ENCODE assay signal across 17 cellular contexts in the genomic region with DNA sequence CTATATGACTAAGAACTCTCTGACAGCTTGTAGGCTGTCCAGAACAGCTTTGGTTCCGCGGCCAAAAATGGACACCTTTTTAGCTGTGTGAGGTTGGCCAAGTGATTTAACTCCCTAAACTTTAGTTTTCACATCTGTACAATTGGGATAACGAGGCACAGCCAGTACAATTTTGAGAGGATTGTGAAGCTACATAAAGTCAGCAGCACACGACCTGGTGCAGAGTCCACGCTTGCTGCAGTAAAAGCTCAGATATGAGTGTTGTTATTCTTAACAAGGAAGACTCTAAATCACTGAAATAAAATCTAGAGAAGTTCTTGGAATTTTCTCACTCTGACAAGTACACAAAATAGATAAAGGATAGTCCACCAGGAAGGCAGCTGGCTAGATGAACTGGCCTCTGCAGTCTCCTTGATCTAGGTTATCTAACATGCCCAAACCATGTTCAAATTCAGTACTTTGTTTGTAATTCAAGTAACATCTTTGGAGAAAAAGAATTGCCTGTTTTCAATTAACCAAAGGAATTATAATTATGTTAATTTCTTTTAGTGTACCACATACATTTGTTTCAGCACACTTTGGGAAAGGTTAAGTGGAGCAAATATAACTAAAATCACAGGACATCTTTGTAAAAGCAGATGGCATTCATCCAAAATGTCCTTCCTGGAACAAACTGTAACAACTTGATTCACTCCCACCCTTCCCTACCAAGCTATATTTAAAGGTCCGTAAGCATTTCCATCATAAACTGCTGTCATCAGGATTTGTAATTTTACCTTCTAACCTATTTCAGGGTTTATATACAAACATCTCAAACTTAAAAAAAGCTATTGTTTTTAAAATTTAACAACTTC.
DNase-seq lines count a peak whose midpoint lies in the region; TF ChIP-seq lines count a peak whose summit lies in the region.
"Had no signal": no experiment of that assay in that cellular context is flagged by ENCODE, and none has a peak within 500 bp of the region (broad histone marks: within the 10 kb centered on the region; RNA-seq: fewer than 3 reads in every experiment).

No MANE protein-coding gene starts in this region.

- peaks cover 11% of the 10 kb centered on the region for H3K9me3 ChIP-seq in left ventricle myocardium inferior (replicated peaks)
- H3K9me3 ChIP-seq: A549, prostate gland had no signal

- intact Hi-C loops in left ventricle myocardium inferior (cut with micrococcal nuclease): loop anchor here (2.0 kb wide), 1 partner anchor 56 kb away; no protein-coding TSS in a partner anchor

- H3K27ac Mint-ChIP-seq in chondrocyte (ENCODE audit: unreplicated experiment): peak overlapping the region; percentile 75
- H3K27ac Mint-ChIP-seq: activated CD4-positive, alpha-beta T cell treated with anti-CD3 and anti-CD28 coated beads for 36 hours; naive thymus-derived CD4-positive, alpha-beta T cell; T-helper 2 cell treated with Interferon-gamma antibody and Interleukin-4, amounts not matched to agents 5 μg/mL and 100 μg/mL, for 36 hours had no signal

- H3K36me3 ChIP-seq in left ventricle myocardium inferior: no peaks in the 10 kb centered on the region
- H3K36me3 ChIP-seq: prostate gland had no signal

- peaks cover 23% of the 10 kb centered on the region for H3K9me3 Mint-ChIP-seq in chondrocyte (ENCODE audit: low read depth)

- peak overlapping the region; percentile 22 for H3K4me3 ChIP-seq in left ventricle myocardium inferior
- no peak overlapping the region for H3K4me3 ChIP-seq in retinal pigment epithelial cell (ENCODE audit: low read length)
- H3K4me3 ChIP-seq: A549, prostate gland had no signal

- no peaks in the 10 kb centered on the region for H3K27me3 Mint-ChIP-seq in chondrocyte (ENCODE audit: low read depth)

- H3K27ac ChIP-seq in left ventricle myocardium inferior (replicated peaks): peak overlapping the region; percentile 86
- H3K27ac ChIP-seq: A549, prostate gland had no signal

- no peak overlapping the region for H3K4me3 Mint-ChIP-seq in chondrocyte (ENCODE audit: unreplicated experiment)
- H3K4me3 Mint-ChIP-seq: activated CD4-positive, alpha-beta T cell treated with anti-CD3 and anti-CD28 coated beads for 36 hours; naive thymus-derived CD4-positive, alpha-beta T cell; T-helper 2 cell treated with Interferon-gamma antibody and Interleukin-4, amounts not matched to agents 5 μg/mL and 100 μg/mL, for 36 hours had no signal

- peaks cover 66% of the 10 kb centered on the region for H3K4me1 Mint-ChIP-seq in chondrocyte (ENCODE audit: low read depth)
- H3K4me1 Mint-ChIP-seq: naive thymus-derived CD4-positive, alpha-beta T cell had no signal

- H3K36me3 Mint-ChIP-seq in chondrocyte (ENCODE audit: low read depth): peaks cover 4% of the 10 kb centered on the region

- H3K4me1 ChIP-seq in left ventricle myocardium inferior: peaks cover 37% of the 10 kb centered on the region
- H3K4me1 ChIP-seq: A549, prostate gland had no signal

- H3K27me3 ChIP-seq in left ventricle myocardium inferior (ENCODE audit: low read depth): no peaks in the 10 kb centered on the region

- DNase-seq in EH (ENCODE audit: low read depth) (peak; percentile 19), chondrocyte (ENCODE audit: low spot score) (no peak), left ventricle myocardium inferior (no peak), retinal pigment epithelial cell (ENCODE audit: low read depth) (peak; percentile 35), C1 segment of cervical spinal cord (lab: John Stamatoyannopoulos, UW) (no peak), middle frontal gyrus (ENCODE audit: extremely low spot score, low spot score) (no peak)
- no peak for DNase-seq in effector CD8-positive, alpha-beta T cell (lab: John Stamatoyannopoulos, UW)
- DNase-seq in activated CD4-positive, alpha-beta T cell treated with anti-CD3 and anti-CD28 coated beads for 4 hours: no peak
- DNase-seq: activated CD4-positive, alpha-beta T cell treated with anti-CD3 and anti-CD28 coated beads for 36 hours; activated naive CD4-positive, alpha-beta T cell treated with anti-CD3 and anti-CD28 coated beads, Interleukin-2, amount 50 U/mL, for 16 hours; caudate nucleus; naive thymus-derived CD4-positive, alpha-beta T cell; NCI-H1105; NCI-H82 had no signal

- no peak for TF ChIP-seq CTCF in chondrocyte (IDR thresholded peaks at IDR 0.05)
- TF ChIP-seq CTCF in left ventricle myocardium inferior (IDR thresholded peaks at IDR 0.05; ENCODE audit: borderline replicate concordance): no peak
- TF ChIP-seq CTCF in retinal pigment epithelial cell (conservative IDR thresholded peaks at IDR 0.05; ENCODE audit: low read depth, low read length): no peak

Comparison
In these comparisons a context has a peak if more than half of its experiments do, and no peak if none do; other contexts are left out.
1. DNase-seq: peak in EH (single experiment) and retinal pigment epithelial cell (single experiment); none in chondrocyte (single experiment), left ventricle myocardium inferior (single experiment), C1 segment of cervical spinal cord (0 of 14), middle frontal gyrus (single experiment), effector CD8-positive, alpha-beta T cell (single experiment) and activated CD4-positive, alpha-beta T cell treated with anti-CD3 and anti-CD28 coated beads for 4 hours (0 of 2).